In genomic region chr19:41363753-41364545, GRCh38 we compare ENCODE assay signal across 8 cellular contexts. TPM values are rescaled to one million over a fixed set of nuclear protein-coding genes. Genes with fewer than 3 reads are reported as not detected.
A peak's percentile ranks its signal among the peaks of the same experiment; 100 is the strongest.
DNase-seq lines count a peak whose midpoint lies in the region; ATAC-seq and TF ChIP-seq lines count a peak whose summit lies in the region.

Gene B9D2 (minus strand): TSS chr19:41364149. CDS start chr19:41363519, 630 bp downstream.

- H3K9me3 ChIP-seq in SU-DHL-6 (ENCODE audit: insufficient read depth, low read length) (no peaks in the 10 kb centered on the region), ovary (no peaks in the 10 kb centered on the region), tibial artery (no peaks in the 10 kb centered on the region)

- no peak for TF ChIP-seq EP300 in ovary (IDR thresholded peaks at IDR 0.05)

- H3K36me3 ChIP-seq in SU-DHL-6 (ENCODE audit: low read length) (no peaks in the 10 kb centered on the region), ovary (no peaks in the 10 kb centered on the region), tibial artery (no peaks in the 10 kb centered on the region)

- ATAC-seq in HG02678 (IDR thresholded peaks at IDR 0.05; ENCODE audit: unreplicated experiment) = peak; percentile 88
- peak; percentile 97 for ATAC-seq in Right ventricle myocardium inferior

- TF ChIP-seq POLR2A in GM10847 (IDR thresholded peaks at IDR 0.05; ENCODE audit: extremely low read depth, insufficient read length) (peak; percentile 75), ovary (IDR thresholded peaks at IDR 0.05) (peak; percentile 87)

- H3K9ac ChIP-seq in SU-DHL-6 (ENCODE audit: low read length) = peak within 1 kb of the TSS; percentile 78

- WGBS in ovary, 3 donors = 0 to 1% (median 0%) methylated on average over 54 to 57 of the region's 57 CpGs

- H3F3A ChIP-seq in SU-DHL-6 (ENCODE audit: insufficient read depth) = peaks cover 5% of the 10 kb centered on the region; the same call in 1 of the 2 replicates

- H3K27me3 ChIP-seq in SU-DHL-6 (ENCODE audit: low read length) (no peaks in the 10 kb centered on the region), ovary (no peaks in the 10 kb centered on the region), tibial artery (no peaks in the 10 kb centered on the region)

- H3K4me2 ChIP-seq in SU-DHL-6 (ENCODE audit: low read depth, low read length, poor library complexity, severe bottlenecking) = peak within 1 kb of the TSS; percentile 86

- intact Hi-C loops in Right ventricle myocardium inferior (cut with DNase I) = loop anchor here (1.0 to 5.0 kb wide), 3 partner anchors 33 to 102 kb away; partner anchors contain the start of genes B3GNT8, BCKDHA, EXOSC5 and HNRNPUL1
- intact Hi-C loops in ovary (cut with DNase I) = no loop called here
- intact Hi-C loops in tibial artery (cut with DNase I; ENCODE audit: low total_unique reads) = loop anchor here (10.0 kb wide), 1 partner anchor 61 kb away; the partner anchor contains the start of gene B3GNT8

- H3K79me2 ChIP-seq in SU-DHL-6 (ENCODE audit: insufficient read depth, low read length) = peaks cover 17% of the 10 kb centered on the region; the same call in 1 of the 2 replicates

- no peaks in the 10 kb centered on the region for H3K9me2 ChIP-seq in SU-DHL-6 (replicated peaks; ENCODE audit: insufficient read depth, low read length)

- DNase-seq in NCI-H128 (lab: John Stamatoyannopoulos, UW; ENCODE audit: unreplicated experiment) = peak; percentile 97
- DNase-seq in activated naive CD8-positive, alpha-beta T cell treated with anti-CD3 and anti-CD28 coated beads, Interleukin-2, amount 50 U/mL, for 16 hours (ENCODE audit: low read depth, low spot score) = peak; percentile 97
- peak; percentile 98 for DNase-seq in Right ventricle myocardium inferior (ENCODE audit: missing footprints)
- DNase-seq in ovary = peak; percentile 97 to 99 (median 98)
- peak; percentile 99 for DNase-seq in tibial artery

- peak within 1 kb of the TSS; percentile 86 for H2AFZ ChIP-seq in SU-DHL-6 (ENCODE audit: low read depth, low read length, severe bottlenecking)

- H3K4me3 ChIP-seq in SU-DHL-6 (ENCODE audit: insufficient read depth, low read length, poor library complexity, severe bottlenecking) (peak within 1 kb of the TSS; percentile 80), ovary (peak within 1 kb of the TSS; percentile 79), tibial artery (peak within 1 kb of the TSS; percentile 65 to 66)

- H3K4me1 ChIP-seq in ovary (ENCODE audit: insufficient read depth) = peaks cover 8% of the 10 kb centered on the region
- peaks cover 0 to 26% (median 13%) of the 10 kb centered on the region in 4 donors for H3K4me1 ChIP-seq in tibial artery

- TF ChIP-seq CTCF in SU-DHL-6 (IDR thresholded peaks at IDR 0.05; ENCODE audit: insufficient read depth, low read length, poor library complexity, severe bottlenecking) = no peak
- TF ChIP-seq CTCF in ovary (IDR thresholded peaks at IDR 0.05) = no peak
- no peak for TF ChIP-seq CTCF in tibial artery (IDR thresholded peaks at IDR 0.05)

- H3K27ac ChIP-seq in SU-DHL-6 (ENCODE audit: low read depth, low read length) (peak within 1 kb of the TSS; percentile 94), ovary (peak within 1 kb of the TSS; percentile 74 to 99), tibial artery (peak within 1 kb of the TSS; percentile 90 to 95)

- no peaks in the 10 kb centered on the region for H4K20me1 ChIP-seq in SU-DHL-6 (ENCODE audit: low read depth, low read length)

RNA-seq across cellular contexts. Expression of gene B9D2, which starts in this region (rescaled TPM):
- total RNA-seq in Right ventricle myocardium inferior (3.2 TPM), ovary (1 to 10 TPM; 2.6 to 6.5 (median 4.7) TPM)
- 1 to 10 TPM in 1 of 2 donors, under 1 TPM in 1; 0.83 to 7.2 TPM for polyA plus RNA-seq in ovary

Comparison
In these comparisons a context has a peak if more than half of its experiments do, and no peak if none do; other contexts are left out.
1. Peak in every context shown above with its lines: DNase-seq, ATAC-seq, H3K4me3 ChIP-seq and H3K27ac ChIP-seq.
2. intact Hi-C loops: an anchor here in Right ventricle myocardium inferior (1.0 to 5.0 kb wide) and tibial artery (10.0 kb wide); none called in ovary.